9 cellular contexts compared by ENCODE assay signal in genomic region chr20:31841928-31842327, GRCh38.
DNase-seq lines count a peak whose midpoint lies in the region; TF ChIP-seq lines count a peak whose summit lies in the region.
"Had no signal": no experiment of that assay in that cellular context is flagged by ENCODE, and none has a peak within 500 bp of the region (broad histone marks: within the 10 kb centered on the region; RNA-seq: fewer than 3 reads in every experiment).

No MANE protein-coding gene starts in this region.

- TF ChIP-seq CTCF in astrocyte of the cerebellum (IDR thresholded peaks at IDR 0.05; ENCODE audit: low read depth, low read length, missing control alignments): no peak
- no peak for TF ChIP-seq CTCF in tibial artery (IDR thresholded peaks at IDR 0.05)

- H3K36me3 ChIP-seq in HUES6 (ENCODE audit: control insufficient read depth, insufficient read depth, low read length): no peaks in the 10 kb centered on the region
- H3K36me3 ChIP-seq in tibial artery: no peaks in the 10 kb centered on the region

- no peak overlapping the region for H3K27ac ChIP-seq in HUES6 (ENCODE audit: low read depth, low read length)
- peak overlapping the region; percentile 89 to 92 for H3K27ac ChIP-seq in tibial artery
- H3K27ac ChIP-seq: SK-N-MC had no signal

- H3K9ac ChIP-seq in HUES6 (ENCODE audit: low read length): peak overlapping the region; percentile 8

- intact Hi-C loops in tibial artery (cut with DNase I; ENCODE audit: low total_unique reads): no loop called here

- in situ Hi-C loops in astrocyte of the cerebellum (cut with HindIII; ENCODE audit: low sequenced_read_pairs): loop anchor here (10.0 kb wide), 1 partner anchor 243 kb away; no protein-coding TSS in a partner anchor

- H3K4me1 ChIP-seq in HUES6 (ENCODE audit: control insufficient read depth, insufficient read depth, low read length) (peaks cover 62% of the 10 kb centered on the region), tibial artery (peaks cover 0 to 88% (median 80%) of the 10 kb centered on the region in 4 donors)

- H3K4me3 ChIP-seq in HUES6 (ENCODE audit: low read depth, low read length): no peak overlapping the region
- H3K4me3 ChIP-seq in astrocyte of the cerebellum (ENCODE audit: low read depth, low read length): no peak overlapping the region
- H3K4me3 ChIP-seq in tibial artery: peak overlapping the region; percentile 62 to 73
- H3K4me3 ChIP-seq: SK-N-MC had no signal

- no peaks in the 10 kb centered on the region for H3K27me3 ChIP-seq in HUES6 (ENCODE audit: control insufficient read depth, insufficient read depth, low read length)
- no peaks in the 10 kb centered on the region for H3K27me3 ChIP-seq in tibial artery

- H3K9me3 ChIP-seq in HUES6 (ENCODE audit: control insufficient read depth, insufficient read depth, low read depth, low read length): no peaks in the 10 kb centered on the region
- no peaks in the 10 kb centered on the region for H3K9me3 ChIP-seq in tibial artery

- DNase-seq in astrocyte of the cerebellum (ENCODE audit: low read depth) (peak; percentile 53), kidney tubule cell (ENCODE audit: low spot score) (peak; percentile 89), tibial artery (peak; percentile 54 to 92), NCI-H510A (lab: John Stamatoyannopoulos, UW) (no peak), foreskin melanocyte (no peak), DMS53 (lab: John Stamatoyannopoulos, UW) (no peak)
- DNase-seq: NCI-H2227 treated with DMSO at 0.1 percent for 48 hours had no signal

Comparison
In these comparisons a context has a peak if more than half of its experiments do, and no peak if none do; other contexts are left out.
1. H3K4me3 ChIP-seq: peak in tibial artery (2 of 2); none in HUES6 (single experiment) and astrocyte of the cerebellum (single experiment).
2. DNase-seq: peak in astrocyte of the cerebellum (single experiment), kidney tubule cell (single experiment) and tibial artery (2 of 2); none in NCI-H510A (single experiment), foreskin melanocyte (single experiment) and DMS53 (single experiment).